ENCODE assay signal across 8 cellular contexts in the genomic region with DNA sequence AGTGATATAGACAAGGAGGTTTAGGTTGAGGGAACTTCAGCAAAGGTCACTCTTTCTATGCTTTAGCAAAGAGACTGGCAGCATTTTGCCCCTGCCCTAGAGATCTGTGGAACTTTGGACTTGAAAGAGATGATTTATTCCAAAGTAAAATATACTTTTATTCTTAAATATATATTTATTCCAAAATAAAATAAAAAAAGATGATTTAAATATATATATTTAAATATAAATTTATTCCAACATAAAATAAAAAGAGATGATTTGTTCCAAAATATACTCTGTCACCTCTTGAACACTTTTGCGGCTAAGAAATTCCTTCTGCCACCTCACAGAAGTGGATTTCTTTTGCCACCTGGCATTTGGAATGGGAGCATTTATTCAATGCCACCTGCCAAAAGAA.
"Had no signal": no experiment of that assay in that cellular context is flagged by ENCODE, and none has a peak within 500 bp of the region (broad histone marks: within the 10 kb centered on the region; RNA-seq: fewer than 3 reads in every experiment).

No MANE protein-coding gene starts in this region.

- H3K27ac Mint-ChIP-seq: GM23338, H9, HFFc6 had no signal

- DNase-seq: GM23248, GOT3, H7, H9, HCEC 1CT, HFFc6 had no signal

- H3K4me1 Mint-ChIP-seq: GM23338, H9 had no signal

- H3K4me3 Mint-ChIP-seq: GM23338, H9, HFFc6 had no signal

- ATAC-seq: GM23338, HCT116 had no signal
